ENCODE assay signal across 9 cellular contexts in genomic region chr3:146550743-146551510, GRCh38. TPM values are rescaled to one million over a fixed set of nuclear protein-coding genes. Genes with fewer than 3 reads are reported as not detected.
DNase-seq lines count a peak whose midpoint lies in the region; ATAC-seq and TF ChIP-seq lines count a peak whose summit lies in the region.
"Had no signal": no experiment of that assay in that cellular context is flagged by ENCODE, and none has a peak within 500 bp of the region (broad histone marks: within the 10 kb centered on the region; RNA-seq: fewer than 3 reads in every experiment).

No MANE protein-coding gene starts in this region.

- H3K9me3 ChIP-seq in PC-9 (ENCODE audit: insufficient read depth, low read depth), result no peaks in the 10 kb centered on the region

- no peaks in the 10 kb centered on the region for H3K36me3 ChIP-seq in PC-9 (ENCODE audit: low read depth)

- H3K27ac ChIP-seq in PC-9, result no peak overlapping the region

- H3K27ac Mint-ChIP-seq in activated CD4-positive, alpha-beta T cell treated with anti-CD3 and anti-CD28 coated beads for 36 hours, result no peak overlapping the region
- H3K27ac Mint-ChIP-seq: B cell had no signal

- H3K27me3 Mint-ChIP-seq in activated CD4-positive, alpha-beta T cell treated with anti-CD3 and anti-CD28 coated beads for 36 hours, result no peaks in the 10 kb centered on the region
- H3K27me3 Mint-ChIP-seq: B cell had no signal

- no peaks in the 10 kb centered on the region for H3K9me3 Mint-ChIP-seq in activated CD4-positive, alpha-beta T cell treated with anti-CD3 and anti-CD28 coated beads for 36 hours (ENCODE audit: low read depth)

- H3K36me3 Mint-ChIP-seq in activated CD4-positive, alpha-beta T cell treated with anti-CD3 and anti-CD28 coated beads for 36 hours (ENCODE audit: low read depth), result no peaks in the 10 kb centered on the region

- H3K4me3 ChIP-seq in PC-9, result no peak overlapping the region

- no peak overlapping the region for H3K4me2 ChIP-seq in PC-9

- H3K4me1 ChIP-seq in PC-9 (replicated peaks; ENCODE audit: insufficient read depth), result no peaks in the 10 kb centered on the region

- H4K20me1 ChIP-seq in PC-9 (ENCODE audit: insufficient read depth), result no peaks in the 10 kb centered on the region

- DNase-seq in activated CD4-positive, alpha-beta T cell treated with anti-CD3 and anti-CD28 coated beads for 36 hours, result peak; percentile 20
- no peak for DNase-seq in activated CD4-positive, alpha-beta T cell treated with anti-CD3 and anti-CD28 coated beads for 1 hour
- peak; percentile 7 to 59 for DNase-seq in PC-9
- peak; percentile 54 for DNase-seq in hepatic stellate cell (ENCODE audit: low spot score)
- no peak for DNase-seq in NCI-H1436 treated with DMSO at 0.1 percent for 48 hours (lab: John Stamatoyannopoulos, UW)
- no peak for DNase-seq in activated CD4-positive, CD25-positive, alpha-beta regulatory T cell treated with anti-CD3 and anti-CD28 coated beads, Interleukin-2, amount 50 U/mL, for 72 hours
- DNase-seq in medulla oblongata (ENCODE audit: extremely low spot score), result no peak

- H3K79me2 ChIP-seq in PC-9 (ENCODE audit: low read depth), result no peaks in the 10 kb centered on the region

- intact Hi-C loops in activated CD4-positive, alpha-beta T cell treated with anti-CD3 and anti-CD28 coated beads for 36 hours (cut with DNase I, micrococcal nuclease), result no loop called here
- intact Hi-C loops in PC-9 (cut with micrococcal nuclease; ENCODE audit: unreplicated experiment), result no loop called here

- H3F3A ChIP-seq in PC-9 (ENCODE audit: insufficient read depth, low read depth), result no peaks in the 10 kb centered on the region

- H3K4me3 Mint-ChIP-seq in activated CD4-positive, alpha-beta T cell treated with anti-CD3 and anti-CD28 coated beads for 36 hours, result no peak overlapping the region
- H3K4me3 Mint-ChIP-seq: B cell had no signal

- POLR2A ChIA-PET in activated CD4-positive, alpha-beta T cell treated with anti-CD3 and anti-CD28 coated beads for 36 hours (lab: Charles Lee), result interaction anchor here (0.6 kb wide), 1 partner anchor 39 kb away, joined by 3 read pairs; no protein-coding TSS in a partner anchor
- POLR2A ChIA-PET in PC-9 (lab: Charles Lee; ENCODE audit: unreplicated experiment), result no interaction called here

- H3K9me2 ChIP-seq in PC-9 (ENCODE audit: insufficient read depth), result no peaks in the 10 kb centered on the region

- BruUV-seq in PC-9 (replicated peaks; lab: Mats Ljungman, UMichigan), result no TSS peak

- H2AFZ ChIP-seq in PC-9, result no peak overlapping the region

- no peak for TF ChIP-seq CTCF in PC-9 (conservative IDR thresholded peaks at IDR 0.05)

- H3K27me3 ChIP-seq in PC-9 (ENCODE audit: insufficient read depth, low read depth), result no peaks in the 10 kb centered on the region

- H3K4me1 Mint-ChIP-seq in activated CD4-positive, alpha-beta T cell treated with anti-CD3 and anti-CD28 coated beads for 36 hours, result peaks cover 44% of the 10 kb centered on the region

- CTCF ChIA-PET in activated CD4-positive, alpha-beta T cell treated with anti-CD3 and anti-CD28 coated beads for 36 hours (lab: Charles Lee), result interaction anchor here (0.6 to 1.6 kb wide), 5 partner anchors 19 to 224 kb away, joined by 3 to 4 read pairs (median 3); no protein-coding TSS in a partner anchor
- CTCF ChIA-PET in PC-9 (lab: Charles Lee), result interaction anchor here (0.7 kb wide), 3 partner anchors 41 to 167 kb away, joined by 4 to 8 read pairs (median 6); no protein-coding TSS in a partner anchor

- ATAC-seq in activated CD4-positive, alpha-beta T cell treated with anti-CD3 and anti-CD28 coated beads for 36 hours, result peak; percentile 74
- peak; percentile 87 for ATAC-seq in HG02840 (IDR thresholded peaks at IDR 0.05; ENCODE audit: low FRiP score, unreplicated experiment)

RNA-seq across cellular contexts. Expression of gene PLSCR1, which starts 6.5 kb away (rescaled TPM):
- total RNA-seq in activated CD4-positive, alpha-beta T cell treated with anti-CD3 and anti-CD28 coated beads for 36 hours, result 10 to 100 TPM; 65.1 to 66.1 TPM
- 60.1 and 64.0 TPM in 2 replicates for total RNA-seq in PC-9 (2021)

RNA-seq across cellular contexts. Expression of gene PLSCR5, which starts 54.2 kb away (rescaled TPM):
- total RNA-seq in activated CD4-positive, alpha-beta T cell treated with anti-CD3 and anti-CD28 coated beads for 36 hours, result not detected
- not detected in 2 replicates for total RNA-seq in PC-9 (2021)
- total RNA-seq: B cell had no signal

Comparison
In these comparisons a context has a peak if more than half of its experiments do, and no peak if none do; other contexts are left out.
1. DNase-seq: peak in activated CD4-positive, alpha-beta T cell treated with anti-CD3 and anti-CD28 coated beads for 36 hours (single experiment), PC-9 (2 of 2) and hepatic stellate cell (single experiment); none in activated CD4-positive, alpha-beta T cell treated with anti-CD3 and anti-CD28 coated beads for 1 hour (single experiment), NCI-H1436 treated with DMSO at 0.1 percent for 48 hours (single experiment), activated CD4-positive, CD25-positive, alpha-beta regulatory T cell treated with anti-CD3 and anti-CD28 coated beads, Interleukin-2, amount 50 U/mL, for 72 hours (single experiment) and medulla oblongata (single experiment).